Comparison of ENCODE assay signal across 8 cellular contexts in genomic region chr16:50209548-50210265, GRCh38. TPM values are rescaled to one million over a fixed set of nuclear protein-coding genes. Genes with fewer than 3 reads are reported as not detected.
DNase-seq lines count a peak whose midpoint lies in the region; TF ChIP-seq lines count a peak whose summit lies in the region.
"Had no signal": no experiment of that assay in that cellular context is flagged by ENCODE, and none has a peak within 500 bp of the region (broad histone marks: within the 10 kb centered on the region; RNA-seq: fewer than 3 reads in every experiment).

No MANE protein-coding gene starts in this region.

- H3K36me3 ChIP-seq in hepatocyte (replicated peaks; ENCODE audit: insufficient read depth, low read depth) (no peaks in the 10 kb centered on the region), spleen (peaks cover 0 to 30% (median 14%) of the 10 kb centered on the region in 6 donors)

- H3K27ac ChIP-seq in hepatocyte = peak overlapping the region; percentile 21
- H3K27ac ChIP-seq in spleen = peak overlapping the region in 5 of 8 donors; percentile 27 to 63 (median 38)
- H3K27ac ChIP-seq: PC-9 had no signal

- H4K20me1 ChIP-seq in hepatocyte (ENCODE audit: insufficient read depth, poor library complexity, severe bottlenecking) = peaks cover 20% of the 10 kb centered on the region

- peaks cover 67% of the 10 kb centered on the region for H3K79me2 ChIP-seq in hepatocyte

- intact Hi-C loops in spleen (cut with DNase I; ENCODE audit: low total_unique reads) = loop anchor here (5.0 to 10.0 kb wide), 3 partner anchors 57 to 455 kb away; partner anchors contain the start of genes CNEP1R1 and TENT4B

- DNase-seq in HEK293T (ENCODE audit: extremely low spot score) (no peak), RPMI8226 (peak; percentile 85), hepatocyte (ENCODE audit: low spot score) (peak; percentile 41), spleen (no peak), ACHN (no peak), DMS53 treated with DMSO at 0.1 percent for 48 hours (lab: John Stamatoyannopoulos, UW; ENCODE audit: unreplicated experiment) (no peak), NCI-H1048 (lab: John Stamatoyannopoulos, UW) (no peak)

- H3K4me3 ChIP-seq in hepatocyte (no peak overlapping the region), spleen (no peak overlapping the region)
- H3K4me3 ChIP-seq: PC-9 had no signal

- CTCF ChIA-PET in HEK293T (lab: Yijun Ruan, JAX) = interaction anchor here (0.5 to 3.2 kb wide), 18 partner anchors 11 to 456 kb away, joined by 3 to 27 read pairs (median 6); partner anchors contain the start of gene CNEP1R1

- no peak for TF ChIP-seq POLR2A in spleen (IDR thresholded peaks at IDR 0.05)

- no peaks in the 10 kb centered on the region for H3K9me2 ChIP-seq in hepatocyte (replicated peaks; ENCODE audit: insufficient read depth)

- H3K9me3 ChIP-seq in hepatocyte (ENCODE audit: low read depth) (no peaks in the 10 kb centered on the region), spleen (no peaks in the 10 kb centered on the region)

- POLR2A ChIA-PET in HEK293T (lab: Yijun Ruan, JAX) = interaction anchor here (1.4 to 3.0 kb wide), 3 partner anchors 53 to 185 kb away, joined by 3 to 12 read pairs (median 5); partner anchors contain the start of genes CNEP1R1 and HEATR3

- H3K27me3 ChIP-seq in hepatocyte (no peaks in the 10 kb centered on the region), spleen (replicated peaks in 1 of 7) (no peaks in the 10 kb centered on the region)

- no peak for TF ChIP-seq CTCF in hepatocyte (IDR thresholded peaks at IDR 0.05; ENCODE audit: poor library complexity)
- TF ChIP-seq CTCF in spleen (IDR thresholded peaks at IDR 0.05 in 8 of 11, conservative IDR thresholded peaks at IDR 0.05 in 3 of 11) = no peak

- WGBS in hepatocyte (ENCODE audit: low lambda C conversion rate, missing lambda C conversion rate) = 50% methylated on average over 7 of the region's 7 CpGs
- WGBS in spleen, 5 donors = 62 to 70% (median 67%) methylated on average over 6 to 7 of the region's 7 CpGs

- in situ Hi-C loops in ACHN (cut with HindIII; ENCODE audit: low pct_ligation_motif_present, low pct_unique_long_range_greater_than_20kb, low sequenced_read_pairs) = no loop called here

- no peak overlapping the region for H2AFZ ChIP-seq in hepatocyte
- H2AFZ ChIP-seq: PC-9 had no signal

- peak overlapping the region; percentile 36 for H3K4me2 ChIP-seq in hepatocyte
- H3K4me2 ChIP-seq: PC-9 had no signal

- peaks cover 37% of the 10 kb centered on the region for H3K4me1 ChIP-seq in hepatocyte (ENCODE audit: insufficient read depth)
- peaks cover 13 to 62% (median 40%) of the 10 kb centered on the region in 6 donors for H3K4me1 ChIP-seq in spleen

TF ChIP-seq in HEK293T, 16 proteins besides CTCF, POLR2A, EP300 and RAD21:
- TF ChIP-seq ARNT (IDR thresholded peaks at IDR 0.05) = no peak
- peak; percentile 36; the same call in 1 of the 2 replicates for TF ChIP-seq PKNOX1 (IDR thresholded peaks at IDR 0.05)
TF ChIP-seq in HEK293T: peak in this region for 1.

RNA-seq across cellular contexts. Expression of gene TENT4B, which starts 56.6 kb away (rescaled TPM):
- 14.8 and 16.3 TPM in 2 replicates for total RNA-seq in hepatocyte
- polyA plus RNA-seq in hepatocyte = 6.7 and 7.7 TPM in 2 replicates
- 10 to 100 TPM; 11.3 to 16.4 (median 13.0) TPM for total RNA-seq in spleen
- 1 to 10 TPM; 4.2 to 5.4 (median 4.6) TPM for polyA plus RNA-seq in spleen

RNA-seq across cellular contexts. Expression of gene ADCY7, which starts 56.6 kb away (rescaled TPM):
- total RNA-seq in hepatocyte (3.9 and 6.9 TPM in 2 replicates), spleen (100 to 1,000 TPM in 5 of 7 donors, 10 to 100 TPM in 2; 68.6 to 158 (median 126) TPM)
- polyA plus RNA-seq in hepatocyte (3.3 and 4.4 TPM in 2 replicates), spleen (10 to 100 TPM in 2 of 3 donors, 1 to 10 TPM in 1; 9.8 to 32.3 (median 16.3) TPM)

Comparison
In these comparisons a context has a peak if more than half of its experiments do, and no peak if none do; other contexts are left out.
1. DNase-seq: peak in RPMI8226 (single experiment) and hepatocyte (single experiment); none in HEK293T (single experiment), spleen (single experiment), ACHN (single experiment), DMS53 treated with DMSO at 0.1 percent for 48 hours (single experiment) and NCI-H1048 (single experiment).